8 cellular contexts compared by ENCODE assay signal in the genomic region with DNA sequence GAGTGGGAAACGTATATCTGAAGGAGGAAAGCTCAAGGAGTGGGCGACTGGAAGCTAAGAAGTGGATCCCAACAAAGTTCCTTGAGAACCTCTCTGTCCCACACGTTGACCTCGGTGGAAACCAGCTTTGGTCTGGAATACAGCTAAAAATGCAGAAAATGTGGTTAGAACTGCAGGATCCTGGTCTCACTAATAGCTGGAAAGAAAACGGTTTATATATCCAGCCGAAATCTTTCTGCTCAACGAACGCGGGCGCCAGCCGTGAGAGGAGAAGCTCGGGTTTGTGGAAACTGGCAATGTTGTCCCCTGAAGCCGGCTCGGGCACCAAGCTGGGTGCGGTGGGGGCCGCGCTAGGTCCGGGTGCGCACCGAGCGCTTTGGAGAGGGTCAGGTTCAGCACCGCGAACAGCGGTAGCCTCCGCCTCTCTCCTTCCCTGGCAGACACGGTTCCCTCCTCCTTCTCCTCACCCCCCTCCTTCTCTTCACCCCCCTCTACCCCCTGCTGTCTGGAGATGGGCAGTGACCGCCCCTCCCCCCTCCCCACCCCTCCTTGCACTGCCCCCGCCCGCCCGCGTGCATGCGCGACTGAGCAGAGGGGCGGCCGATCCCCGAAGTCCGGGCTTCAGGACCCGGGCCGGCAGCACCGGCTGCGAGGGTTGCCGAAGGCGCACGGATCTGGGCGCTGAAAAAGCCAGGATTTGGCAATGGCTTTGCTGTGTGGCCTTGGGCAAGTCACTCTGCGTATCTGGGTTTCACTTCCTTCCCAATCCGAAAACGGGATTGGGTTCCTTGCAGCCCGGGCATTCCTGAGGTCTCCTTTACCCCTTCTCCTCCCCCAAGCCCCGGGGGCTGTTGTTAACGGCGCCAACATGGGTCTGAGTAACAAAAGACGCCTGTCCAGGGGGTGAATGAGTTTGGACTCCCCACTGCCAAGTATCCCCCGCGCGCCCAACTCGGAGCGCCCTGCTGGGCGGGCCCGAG. TPM values are rescaled to one million over a fixed set of nuclear protein-coding genes. Genes with fewer than 3 reads are reported as not detected.
DNase-seq lines count a peak whose midpoint lies in the region; ATAC-seq, FAIRE-seq and TF ChIP-seq lines count a peak whose summit lies in the region.

A gene with protein sequence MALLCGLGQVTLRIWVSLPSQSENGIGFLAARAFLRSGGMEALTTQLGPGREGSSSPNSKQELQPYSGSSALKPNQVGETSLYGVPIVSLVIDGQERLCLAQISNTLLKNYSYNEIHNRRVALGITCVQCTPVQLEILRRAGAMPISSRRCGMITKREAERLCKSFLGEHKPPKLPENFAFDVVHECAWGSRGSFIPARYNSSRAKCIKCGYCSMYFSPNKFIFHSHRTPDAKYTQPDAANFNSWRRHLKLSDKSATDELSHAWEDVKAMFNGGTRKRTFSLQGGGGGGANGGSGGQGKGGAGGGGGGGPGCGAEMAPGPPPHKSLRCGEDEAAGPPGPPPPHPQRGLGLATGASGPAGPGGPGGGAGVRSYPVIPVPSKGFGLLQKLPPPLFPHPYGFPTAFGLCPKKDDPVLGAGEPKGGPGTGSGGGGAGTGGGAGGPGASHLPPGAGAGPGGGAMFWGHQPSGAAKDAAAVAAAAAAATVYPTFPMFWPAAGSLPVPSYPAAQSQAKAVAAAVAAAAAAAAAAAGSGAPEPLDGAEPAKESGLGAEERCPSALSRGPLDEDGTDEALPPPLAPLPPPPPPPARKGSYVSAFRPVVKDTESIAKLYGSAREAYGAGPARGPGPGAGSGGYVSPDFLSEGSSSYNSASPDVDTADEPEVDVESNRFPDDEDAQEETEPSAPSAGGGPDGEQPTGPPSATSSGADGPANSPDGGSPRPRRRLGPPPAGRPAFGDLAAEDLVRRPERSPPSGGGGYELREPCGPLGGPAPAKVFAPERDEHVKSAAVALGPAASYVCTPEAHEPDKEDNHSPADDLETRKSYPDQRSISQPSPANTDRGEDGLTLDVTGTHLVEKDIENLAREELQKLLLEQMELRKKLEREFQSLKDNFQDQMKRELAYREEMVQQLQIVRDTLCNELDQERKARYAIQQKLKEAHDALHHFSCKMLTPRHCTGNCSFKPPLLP (plus strand): TSS at position 610 of the 980 bp plus-strand sequence. CDS start 94 bp downstream, at position 704.

- peak within 1 kb of the TSS; percentile 60 for H3K23ac ChIP-seq in trophoblast cell (ENCODE audit: low read length)

- H2AK5ac ChIP-seq in trophoblast cell (ENCODE audit: low read length): no peak within 1 kb of the TSS

- in situ Hi-C loops in GM13976 (cut with MboI; ENCODE audit: low sequenced_read_pairs, unreplicated experiment): loop anchor here (25.0 kb wide), 1 partner anchor 888 kb away; no protein-coding TSS in a partner anchor

- no peak for TF ChIP-seq CTCF in GM13976 (IDR thresholded peaks at IDR 0.05; ENCODE audit: borderline replicate concordance, control extremely low read depth, extremely low read depth, insufficient read depth, missing control alignments)
- TF ChIP-seq CTCF in RWPE2 (IDR thresholded peaks at IDR 0.05; ENCODE audit: poor library complexity, severe bottlenecking): no peak
- TF ChIP-seq CTCF in esophagus squamous epithelium (IDR thresholded peaks at IDR 0.05): no peak
- no peak for TF ChIP-seq CTCF in D721Med (IDR thresholded peaks at IDR 0.05; ENCODE audit: insufficient read depth, missing control alignments)

- no peaks in the 10 kb centered on the region for H3K4me1 ChIP-seq in RWPE2 (ENCODE audit: insufficient read depth, poor library complexity, severe bottlenecking)
- peaks cover 33 to 100% (median 69%) of the 10 kb centered on the region in 3 donors for H3K4me1 ChIP-seq in esophagus squamous epithelium
- peaks cover 3 to 9% of the 10 kb centered on the region in 2 experiments for H3K4me1 ChIP-seq in trophoblast cell (ENCODE audit: control insufficient read depth in 1 of 2, insufficient read depth in 2 of 2, low read length in 2 of 2)

- no peak within 1 kb of the TSS for H4K91ac ChIP-seq in trophoblast cell (ENCODE audit: low read depth, low read length)

- no peaks in the 10 kb centered on the region for H3K79me1 ChIP-seq in trophoblast cell (ENCODE audit: low read length)

- H3K27me3 ChIP-seq in RWPE2 (ENCODE audit: insufficient read depth, poor library complexity, severe bottlenecking): peaks cover 98% of the 10 kb centered on the region
- peaks cover 56 to 100% (median 78%) of the 10 kb centered on the region in 4 donors for H3K27me3 ChIP-seq in esophagus squamous epithelium
- peaks cover 97% of the 10 kb centered on the region for H3K27me3 ChIP-seq in trophoblast cell (ENCODE audit: insufficient read depth, low read length)

- intact Hi-C loops in esophagus squamous epithelium (cut with DNase I): no loop called here

- no peak within 1 kb of the TSS for H3K4me3 ChIP-seq in RWPE2 (ENCODE audit: severe bottlenecking)
- peak within 1 kb of the TSS in 3 of 4 donors; percentile 23 to 48 (median 31) for H3K4me3 ChIP-seq in esophagus squamous epithelium
- H3K4me3 ChIP-seq in trophoblast cell (ENCODE audit: low read depth, low read length): no peak within 1 kb of the TSS

- no peaks in the 10 kb centered on the region for H3K36me3 ChIP-seq in RWPE2 (ENCODE audit: low read depth)
- no peaks in the 10 kb centered on the region for H3K36me3 ChIP-seq in esophagus squamous epithelium
- no peaks in the 10 kb centered on the region for H3K36me3 ChIP-seq in trophoblast cell (ENCODE audit: control insufficient read depth in 1 of 2, insufficient read depth in 2 of 2, low read length in 2 of 2)

- FAIRE-seq in D721Med (lab: Jason Lieb, UNC): no peak

- WGBS in esophagus squamous epithelium, 2 donors: 1 to 3% methylated on average over 25 to 27 of the region's 60 CpGs
- no CpG with 5 or more reads among the region's 60 CpGs for WGBS in trophoblast cell (ENCODE audit: extremely low coverage, insufficient coverage, insufficient read length)

- no peak within 1 kb of the TSS for H4K8ac ChIP-seq in trophoblast cell (ENCODE audit: low read depth, low read length)

- peak; percentile 31; the same call in 2 of the 3 replicates for ATAC-seq in RWPE2 (ENCODE audit: low read depth)

- H3K4me2 ChIP-seq in trophoblast cell (ENCODE audit: low read length): peak within 1 kb of the TSS; percentile 3

- no peak within 1 kb of the TSS for H2BK5ac ChIP-seq in trophoblast cell (ENCODE audit: low read depth, low read length, poor library complexity)

- H3K9me3 ChIP-seq in RWPE2 (ENCODE audit: severe bottlenecking) (no peaks in the 10 kb centered on the region), esophagus squamous epithelium (no peaks in the 10 kb centered on the region), trophoblast cell (ENCODE audit: insufficient read depth, low read depth, low read length) (peaks cover 32% of the 10 kb centered on the region)

- peak; percentile 64 for DNase-seq in GM13976 (ENCODE audit: low spot score)
- DNase-seq in RWPE2 (ENCODE audit: low spot score): peak; percentile 64
- no peak for DNase-seq in esophagus squamous epithelium (lab: John Stamatoyannopoulos, UW)
- DNase-seq in trophoblast cell: peak; percentile 8 to 44
- no peak for DNase-seq in A172 (ENCODE audit: low spot score)
- no peak for DNase-seq in SW480 (ENCODE audit: low spot score)
- DNase-seq in D721Med (ENCODE audit: insufficient read length, low spot score): no peak
- DNase-seq in RPMI8226: no peak

- no peak within 1 kb of the TSS for H2BK12ac ChIP-seq in trophoblast cell (ENCODE audit: low read length)

- H3K27ac ChIP-seq in RWPE2 (ENCODE audit: poor library complexity, severe bottlenecking): no peak within 1 kb of the TSS
- no peak within 1 kb of the TSS for H3K27ac ChIP-seq in esophagus squamous epithelium
- no peak within 1 kb of the TSS for H3K27ac ChIP-seq in trophoblast cell (ENCODE audit: low read depth, low read length)

- H3K79me2 ChIP-seq in trophoblast cell (ENCODE audit: control insufficient read depth, insufficient read depth, low read length, poor library complexity): no peaks in the 10 kb centered on the region

- no peak within 1 kb of the TSS for H3K4ac ChIP-seq in trophoblast cell (ENCODE audit: low read depth, low read length)

- H3K18ac ChIP-seq in trophoblast cell (ENCODE audit: low read length): no peak within 1 kb of the TSS

- H3K14ac ChIP-seq in trophoblast cell (ENCODE audit: low read length): no peak within 1 kb of the TSS

- H4K12ac ChIP-seq in trophoblast cell (ENCODE audit: low read depth, low read length): no peak within 1 kb of the TSS

- H2AFZ ChIP-seq in trophoblast cell (ENCODE audit: insufficient read depth, low read length, poor library complexity): no peak within 1 kb of the TSS

- H2BK120ac ChIP-seq in trophoblast cell (ENCODE audit: insufficient read depth, low read length, poor library complexity): no peak within 1 kb of the TSS

- TF ChIP-seq POLR2A in esophagus squamous epithelium (IDR thresholded peaks at IDR 0.05): no peak

- H3K9ac ChIP-seq in trophoblast cell (ENCODE audit: low read length): no peak within 1 kb of the TSS

RNA-seq across cellular contexts. Expression of the gene that starts here (rescaled TPM):
- under 1 TPM; 0.09 to 0.76 (median 0.28) TPM for total RNA-seq in esophagus squamous epithelium
- polyA plus RNA-seq in trophoblast cell (2013): 0.11 TPM in 2 replicates
- total RNA-seq in A172 (2014; rRNA removed; shearing (Covaris generic)): not detected in 2 replicates

Comparison
In these comparisons a context has a peak if more than half of its experiments do, and no peak if none do; other contexts are left out.
1. DNase-seq: peak in GM13976 (single experiment), RWPE2 (single experiment) and trophoblast cell (2 of 2); none in esophagus squamous epithelium (single experiment), A172 (single experiment), SW480 (single experiment), D721Med (single experiment) and RPMI8226 (single experiment).
2. H3K4me3 ChIP-seq: peak in esophagus squamous epithelium (3 of 4); none in RWPE2 (single experiment) and trophoblast cell (single experiment).